8 cellular contexts compared by ENCODE assay signal in the genomic region with DNA sequence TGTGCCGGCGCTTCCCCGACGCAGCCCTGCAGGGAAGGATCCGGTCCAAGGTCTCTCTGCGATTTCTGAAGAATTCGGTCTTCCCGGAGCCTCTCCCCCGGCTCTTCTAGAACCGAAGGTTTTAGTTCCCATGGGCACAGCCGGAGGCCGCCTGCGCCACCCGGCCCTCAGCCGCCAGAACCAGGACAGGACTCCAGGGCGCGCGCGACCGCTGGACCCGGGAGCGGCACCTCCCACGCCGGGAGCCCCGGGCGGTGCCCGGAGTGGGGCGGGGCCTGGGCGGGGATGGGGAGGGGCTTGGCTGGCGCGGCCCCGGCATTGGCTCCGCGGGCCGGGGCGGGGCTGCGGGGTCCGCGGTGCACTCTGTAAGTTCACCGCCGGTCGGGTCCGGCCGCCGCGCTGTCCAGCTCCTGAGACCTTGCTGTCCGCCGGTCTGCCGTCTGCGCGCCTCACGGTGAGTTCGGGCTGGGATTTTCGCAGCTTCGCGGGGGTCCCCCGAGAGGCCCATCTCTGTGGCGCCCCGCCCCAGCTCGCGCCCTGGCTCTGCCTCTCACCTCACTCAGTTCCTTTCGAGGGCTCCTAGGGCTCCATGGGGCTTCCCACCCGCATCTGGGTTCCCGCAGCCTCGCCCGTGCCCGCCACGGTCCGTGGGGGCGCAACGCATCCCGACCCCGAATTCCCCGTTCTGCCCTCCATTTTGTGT. TPM values are rescaled to one million over a fixed set of nuclear protein-coding genes. Genes with fewer than 3 reads are reported as not detected.
DNase-seq lines count a peak whose midpoint lies in the region; ATAC-seq, FAIRE-seq and TF ChIP-seq lines count a peak whose summit lies in the region.

Gene CDC42EP2, plus strand, starts transcription at position 366 of the 703 bp plus-strand sequence. CDS start 6,033 bp downstream, outside the sequence.

- H3K27me3 ChIP-seq in pancreas (no peaks in the 10 kb centered on the region), thymus (ENCODE audit: control insufficient read depth, insufficient read depth) (peaks cover 10% of the 10 kb centered on the region)

- H3K4me1 ChIP-seq in pancreas (peaks cover 0 to 18% (median 3%) of the 10 kb centered on the region in 3 donors), thymus (ENCODE audit: control insufficient read depth, insufficient read depth, low read length) (peaks cover 8% of the 10 kb centered on the region)

- 0 to 1% methylated on average over 48 to 74 of the region's 74 CpGs for WGBS in pancreas, 2 donors
- 1% methylated on average over 74 of the region's 74 CpGs for WGBS in thymus

- intact Hi-C loops in Calu3 (cut with micrococcal nuclease; ENCODE audit: unreplicated experiment) (no loop called here), Right ventricle myocardium superior (cut with DNase I) (loop anchor here (2.0 kb wide), 1 partner anchor 40 kb away; no protein-coding TSS in a partner anchor), pancreas (cut with DNase I) (loop anchor here in 1 of 3 donors (5.0 kb wide), 1 partner anchor 37 kb away; no protein-coding TSS in a partner anchor)

- H3K9me3 Mint-ChIP-seq in Calu3 (ENCODE audit: low read depth, unreplicated experiment), result no peaks in the 10 kb centered on the region
- no peaks in the 10 kb centered on the region for H3K9me3 Mint-ChIP-seq in activated naive CD8-positive, alpha-beta T cell treated with anti-CD3 and anti-CD28 coated beads, Interleukin-2, amount 10 ng/mL, durations not matched to agents 7 days and 5 days

- CTCF ChIA-PET in Calu3 (lab: Charles Lee), result interaction anchor here (0.5 to 4.5 kb wide), 15 partner anchors 10 to 180 kb away, joined by 3 to 113 read pairs (median 4); partner anchors contain the start of genes CAPN1, POLA2 and SYVN1

- no peaks in the 10 kb centered on the region for H3K36me3 ChIP-seq in pancreas
- no peaks in the 10 kb centered on the region for H3K36me3 ChIP-seq in thymus (ENCODE audit: control insufficient read depth, insufficient read depth)

- no peak for FAIRE-seq in pancreas (lab: Jason Lieb, UNC)

- ATAC-seq in GM21423 (IDR thresholded peaks at IDR 0.05; ENCODE audit: unreplicated experiment) (peak; percentile 72), Right ventricle myocardium superior (ENCODE audit: poor library complexity) (peak; percentile 94), pancreas (peak; percentile 90 to 98 (median 94))
- ATAC-seq in activated naive CD8-positive, alpha-beta T cell treated with anti-CD3 and anti-CD28 coated beads, Interleukin-2, amount 10 ng/mL, durations not matched to agents 7 days and 5 days (ENCODE audit: low read depth), result peak; percentile 89

- DNase-seq in Calu3, result peak; percentile 89
- DNase-seq in SKM-1 (lab: John Stamatoyannopoulos, UW; ENCODE audit: unreplicated experiment), result peak; percentile 46
- DNase-seq in activated naive CD8-positive, alpha-beta T cell treated with anti-CD3 and anti-CD28 coated beads, Interleukin-2, amount 10 ng/mL, durations not matched to agents 7 days and 5 days, result peak; percentile 85
- DNase-seq in Right ventricle myocardium superior, result peak; percentile 93
- peak; percentile 85 to 97 (median 93) for DNase-seq in pancreas

- no peaks in the 10 kb centered on the region for H3K9me3 ChIP-seq in pancreas
- no peaks in the 10 kb centered on the region for H3K9me3 ChIP-seq in thymus (ENCODE audit: control insufficient read depth)

- peak within 1 kb of the TSS; percentile 96 for H3K4me3 Mint-ChIP-seq in Calu3 (ENCODE audit: low read depth, unreplicated experiment)
- peak within 1 kb of the TSS; percentile 74 for H3K4me3 Mint-ChIP-seq in activated naive CD8-positive, alpha-beta T cell treated with anti-CD3 and anti-CD28 coated beads, Interleukin-2, amount 10 ng/mL, durations not matched to agents 7 days and 5 days

- POLR2A ChIA-PET in activated naive CD8-positive, alpha-beta T cell treated with anti-CD3 and anti-CD28 coated beads, Interleukin-2, amount 10 ng/mL, durations not matched to agents 7 days and 5 days (lab: Charles Lee), result interaction anchor here (1.5 to 2.3 kb wide), 3 partner anchors 39 to 89 kb away, joined by 4 to 10 read pairs (median 8); partner anchors contain the start of gene POLA2

- H3K4me3 ChIP-seq in pancreas, result peak within 1 kb of the TSS; percentile 57 to 92 (median 84)
- H3K4me3 ChIP-seq in thymus (ENCODE audit: low read length), result peak within 1 kb of the TSS; percentile 81

- H3K27ac ChIP-seq in pancreas (peak within 1 kb of the TSS; percentile 60 to 90 (median 77)), thymus (ENCODE audit: low read depth) (peak within 1 kb of the TSS; percentile 46)

- BruUV-seq in Calu3 (replicated peaks; lab: Mats Ljungman, UMichigan), result no TSS peak

- TF ChIP-seq RAD21 in Ishikawa (IDR thresholded peaks at IDR 0.05; ENCODE audit: low read depth), result no peak

- H3K4me1 Mint-ChIP-seq in Calu3 (ENCODE audit: low read depth, unreplicated experiment), result peaks cover 43% of the 10 kb centered on the region
- peaks cover 6% of the 10 kb centered on the region for H3K4me1 Mint-ChIP-seq in activated naive CD8-positive, alpha-beta T cell treated with anti-CD3 and anti-CD28 coated beads, Interleukin-2, amount 10 ng/mL, durations not matched to agents 7 days and 5 days

- H3K27ac Mint-ChIP-seq in Calu3 (ENCODE audit: unreplicated experiment), result peak within 1 kb of the TSS; percentile 89
- no peak within 1 kb of the TSS for H3K27ac Mint-ChIP-seq in activated naive CD8-positive, alpha-beta T cell treated with anti-CD3 and anti-CD28 coated beads, Interleukin-2, amount 10 ng/mL, durations not matched to agents 7 days and 5 days

- no peaks in the 10 kb centered on the region for H3K27me3 Mint-ChIP-seq in Calu3 (ENCODE audit: unreplicated experiment)
- H3K27me3 Mint-ChIP-seq in activated naive CD8-positive, alpha-beta T cell treated with anti-CD3 and anti-CD28 coated beads, Interleukin-2, amount 10 ng/mL, durations not matched to agents 7 days and 5 days, result peaks cover 20% of the 10 kb centered on the region

- TF ChIP-seq CTCF in Calu3 (IDR thresholded peaks at IDR 0.05; ENCODE audit: unreplicated experiment) (no peak), pancreas (IDR thresholded peaks at IDR 0.05) (no peak)

- TF ChIP-seq EP300 in Ishikawa (IDR thresholded peaks at IDR 0.05; ENCODE audit: borderline replicate concordance), result no peak

- peaks cover 73% of the 10 kb centered on the region for H3K36me3 Mint-ChIP-seq in Calu3 (ENCODE audit: insufficient read depth, unreplicated experiment)
- H3K36me3 Mint-ChIP-seq in activated naive CD8-positive, alpha-beta T cell treated with anti-CD3 and anti-CD28 coated beads, Interleukin-2, amount 10 ng/mL, durations not matched to agents 7 days and 5 days, result no peaks in the 10 kb centered on the region

TF ChIP-seq in Ishikawa, 13 proteins besides CTCF, POLR2A, EP300 and RAD21:
- TF ChIP-seq, protein P1, sequence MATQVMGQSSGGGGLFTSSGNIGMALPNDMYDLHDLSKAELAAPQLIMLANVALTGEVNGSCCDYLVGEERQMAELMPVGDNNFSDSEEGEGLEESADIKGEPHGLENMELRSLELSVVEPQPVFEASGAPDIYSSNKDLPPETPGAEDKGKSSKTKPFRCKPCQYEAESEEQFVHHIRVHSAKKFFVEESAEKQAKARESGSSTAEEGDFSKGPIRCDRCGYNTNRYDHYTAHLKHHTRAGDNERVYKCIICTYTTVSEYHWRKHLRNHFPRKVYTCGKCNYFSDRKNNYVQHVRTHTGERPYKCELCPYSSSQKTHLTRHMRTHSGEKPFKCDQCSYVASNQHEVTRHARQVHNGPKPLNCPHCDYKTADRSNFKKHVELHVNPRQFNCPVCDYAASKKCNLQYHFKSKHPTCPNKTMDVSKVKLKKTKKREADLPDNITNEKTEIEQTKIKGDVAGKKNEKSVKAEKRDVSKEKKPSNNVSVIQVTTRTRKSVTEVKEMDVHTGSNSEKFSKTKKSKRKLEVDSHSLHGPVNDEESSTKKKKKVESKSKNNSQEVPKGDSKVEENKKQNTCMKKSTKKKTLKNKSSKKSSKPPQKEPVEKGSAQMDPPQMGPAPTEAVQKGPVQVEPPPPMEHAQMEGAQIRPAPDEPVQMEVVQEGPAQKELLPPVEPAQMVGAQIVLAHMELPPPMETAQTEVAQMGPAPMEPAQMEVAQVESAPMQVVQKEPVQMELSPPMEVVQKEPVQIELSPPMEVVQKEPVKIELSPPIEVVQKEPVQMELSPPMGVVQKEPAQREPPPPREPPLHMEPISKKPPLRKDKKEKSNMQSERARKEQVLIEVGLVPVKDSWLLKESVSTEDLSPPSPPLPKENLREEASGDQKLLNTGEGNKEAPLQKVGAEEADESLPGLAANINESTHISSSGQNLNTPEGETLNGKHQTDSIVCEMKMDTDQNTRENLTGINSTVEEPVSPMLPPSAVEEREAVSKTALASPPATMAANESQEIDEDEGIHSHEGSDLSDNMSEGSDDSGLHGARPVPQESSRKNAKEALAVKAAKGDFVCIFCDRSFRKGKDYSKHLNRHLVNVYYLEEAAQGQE (IDR thresholded peaks at IDR 0.05; ENCODE audit: low read depth), result peak; percentile 63
- TF ChIP-seq EGR1 (IDR thresholded peaks at IDR 0.05) (peak; percentile 37; the same call in 1 of the 2 replicates), USF1 (IDR thresholded peaks at IDR 0.05) (no peak), TCF12 (IDR thresholded peaks at IDR 0.05; ENCODE audit: low read depth) (0 out of 2 replicates have a peak, but pooled peaks have one; percentile 3), TAF1 (IDR thresholded peaks at IDR 0.05; ENCODE audit: low read depth) (peak; percentile 46; the same call in 1 of the 2 replicates), TEAD4 (IDR thresholded peaks at IDR 0.05) (no peak), YY1 (IDR thresholded peaks at IDR 0.05; ENCODE audit: low read depth) (no peak)

RNA-seq across cellular contexts. Expression of gene CDC42EP2, which starts in this region (rescaled TPM):
- total RNA-seq in Calu3 (2022), result 35.6 and 43.2 TPM in 2 replicates
- total RNA-seq in activated naive CD8-positive, alpha-beta T cell treated with anti-CD3 and anti-CD28 coated beads, Interleukin-2, amount 10 ng/mL, durations not matched to agents 7 days and 5 days, result 1 to 10 TPM in 1 of 2 experiments, under 1 TPM in 1; 0.51 to 1.7 TPM
- total RNA-seq in Right ventricle myocardium superior, result 14.0 TPM
- 1 to 10 TPM; 2.4 to 7.9 (median 2.7) TPM for total RNA-seq in pancreas
- polyA plus RNA-seq in pancreas, result 1 to 10 TPM; 4.8 to 6.8 TPM
- 3.2 TPM for polyA plus RNA-seq in thymus

Comparison
In these comparisons a context has a peak if more than half of its experiments do, and no peak if none do; other contexts are left out.
1. Peak in every context shown above with its lines: DNase-seq, ATAC-seq, H3K4me3 ChIP-seq and H3K27ac ChIP-seq.